In genomic region chr4:11480683-11481082, GRCh38 we compare ENCODE assay signal across 8 cellular contexts. TPM values are rescaled to one million over a fixed set of nuclear protein-coding genes. Genes with fewer than 3 reads are reported as not detected.
DNase-seq lines count a peak whose midpoint lies in the region; ATAC-seq, FAIRE-seq and TF ChIP-seq lines count a peak whose summit lies in the region.

No MANE protein-coding gene starts in this region.

- POLR2A ChIA-PET in HCT116 (lab: Charles Lee) = interaction anchor here (1.0 kb wide), 1 partner anchor 52 kb away, joined by 3 read pairs; the partner anchor contains the start of gene HS3ST1

- H3K4me3 Mint-ChIP-seq in H9 = no peak overlapping the region

- no peak overlapping the region for H2BK5ac ChIP-seq in H9 (ENCODE audit: insufficient read length, low read length)

- no peaks in the 10 kb centered on the region for H3K27me3 ChIP-seq in HCT116 (ENCODE audit: insufficient read depth, low read length)
- H3K27me3 ChIP-seq in H9 (ENCODE audit: insufficient read depth, low read length) = no peaks in the 10 kb centered on the region
- no peaks in the 10 kb centered on the region for H3K27me3 ChIP-seq in uterus
- no peaks in the 10 kb centered on the region for H3K27me3 ChIP-seq in thyroid gland

- H3K4me3 ChIP-seq in HCT116 (replicated peaks in 1 of 2; ENCODE audit: low read depth in 1 of 2, low read length in 2 of 2) = no peak overlapping the region
- no peak overlapping the region for H3K4me3 ChIP-seq in uterus
- H3K4me3 ChIP-seq in thyroid gland (replicated peaks in 1 of 3) = no peak overlapping the region

- no peaks in the 10 kb centered on the region for H3K27me3 Mint-ChIP-seq in H9 (ENCODE audit: low read depth)

- intact Hi-C loops in HCT116 (cut with micrococcal nuclease) (no loop called here), left ventricle myocardium superior (cut with micrococcal nuclease) (no loop called here), uterus (cut with DNase I; ENCODE audit: low total_unique reads) (no loop called here), thyroid gland (cut with DNase I) (no loop called here)

- no peaks in the 10 kb centered on the region for H3K36me3 ChIP-seq in HCT116 (ENCODE audit: control insufficient read depth in 1 of 2, insufficient read depth in 2 of 2, low read length in 2 of 2)
- H3K36me3 ChIP-seq in uterus = no peaks in the 10 kb centered on the region
- H3K36me3 ChIP-seq in thyroid gland = no peaks in the 10 kb centered on the region

- DNase-seq in HCT116 (ENCODE audit: low read depth, low spot score) (no peak), MV-4-11 (lab: John Stamatoyannopoulos, UW) (peak; percentile 99), left ventricle myocardium superior (no peak), HTR-8/SVneo (ENCODE audit: insufficient read length, low spot score) (no peak), H9 (no peak), uterus (no peak), thyroid gland (no peak)

- peaks cover 0 to 2% of the 10 kb centered on the region in 2 experiments; a peak in 1 of 5 replicates for H3K9me3 Mint-ChIP-seq in H9

- no TSS peak for BruUV-seq in HCT116 (replicated peaks; lab: Mats Ljungman, UMichigan)

- no peaks in the 10 kb centered on the region; a peak in 1 of 7 replicates for H3K36me3 Mint-ChIP-seq in H9 (ENCODE audit: insufficient read depth in 1 of 3, low read depth in 3 of 3)

- no peak overlapping the region for H3K23ac ChIP-seq in H9 (ENCODE audit: insufficient read length, low read depth, low read length)

- H3K9ac ChIP-seq in HCT116 (ENCODE audit: low read length) (no peak overlapping the region), H9 (ENCODE audit: extremely low read depth, insufficient read length, low read length) (no peak overlapping the region)

- H3K4me1 ChIP-seq in HCT116 (ENCODE audit: control insufficient read depth in 1 of 2, insufficient read depth in 2 of 2, low read length in 2 of 2) (peaks cover 0 to 21% of the 10 kb centered on the region in 2 experiments; a peak in 2 of 4 replicates), H9 (ENCODE audit: insufficient read depth, low read length) (no peaks in the 10 kb centered on the region), uterus (no peaks in the 10 kb centered on the region), thyroid gland (no peaks in the 10 kb centered on the region)

- no peak overlapping the region for H3K18ac ChIP-seq in H9 (ENCODE audit: insufficient read length, low read depth, low read length)

- RAD21 ChIA-PET in HCT116 (lab: Charles Lee; ENCODE audit: low non-redundant PET in 1 of 2, low total read pairs in 2 of 2, uncharacterized antibody in 2 of 2, unreplicated experiment in 2 of 2) = no interaction called here

- H3K79me1 ChIP-seq in H9 (ENCODE audit: insufficient read depth, low read depth, low read length, poor library complexity, severe bottlenecking) = no peaks in the 10 kb centered on the region

- no peaks in the 10 kb centered on the region for H4K20me1 ChIP-seq in HCT116 (ENCODE audit: insufficient read depth)
- no peaks in the 10 kb centered on the region for H4K20me1 ChIP-seq in H9 (ENCODE audit: control insufficient read depth, insufficient read depth, insufficient read length)

- H3K4me2 ChIP-seq in HCT116 (ENCODE audit: low read length) (peak overlapping the region; percentile 5; the same call in 1 of the 2 replicates), H9 (ENCODE audit: insufficient read depth, insufficient read length, low read length) (no peak overlapping the region)

- ATAC-seq in GM18511 (IDR thresholded peaks at IDR 0.05; ENCODE audit: unreplicated experiment) = peak; percentile 96
- ATAC-seq in HCT116 = no peak
- peak; percentile 73 for ATAC-seq in left ventricle myocardium superior

- no peak overlapping the region for H3K14ac ChIP-seq in H9 (ENCODE audit: insufficient read depth, low read length)

- H4K8ac ChIP-seq in H9 (replicated peaks; ENCODE audit: insufficient read length, low read depth, low read length) = no peak overlapping the region

- peak overlapping the region; percentile 17 for H2AFZ ChIP-seq in HCT116 (ENCODE audit: low read depth, low read length, poor library complexity, severe bottlenecking)
- H2AFZ ChIP-seq in H9 (ENCODE audit: low read length) = no peak overlapping the region

- no peak overlapping the region for H3K27ac Mint-ChIP-seq in H9

- H3T11ph ChIP-seq in H9 (ENCODE audit: low read length) = no peak overlapping the region

- H2BK120ac ChIP-seq in H9 (ENCODE audit: low read depth, low read length, poor library complexity, severe bottlenecking) = no peak overlapping the region

- H4K5ac ChIP-seq in H9 (ENCODE audit: insufficient read length, low read depth, low read length) = no peak overlapping the region

- no peak overlapping the region for H3K27ac ChIP-seq in HCT116 (ENCODE audit: low read depth, low read length)
- no peak overlapping the region for H3K27ac ChIP-seq in H9 (ENCODE audit: insufficient read length, low read depth, low read length)
- H3K27ac ChIP-seq in uterus = no peak overlapping the region
- no peak overlapping the region for H3K27ac ChIP-seq in thyroid gland

- no peak for TF ChIP-seq CTCF in HCT116 (IDR thresholded peaks at IDR 0.05 in 2 of 3, conservative IDR thresholded peaks at IDR 0.05 in 1 of 3; ENCODE audit: borderline replicate concordance in 1 of 3, insufficient read depth in 1 of 3, low read depth in 2 of 3, low read length in 2 of 3)
- TF ChIP-seq CTCF in H9 (conservative IDR thresholded peaks at IDR 0.05) = no peak
- TF ChIP-seq CTCF in uterus (IDR thresholded peaks at IDR 0.05) = no peak
- no peak for TF ChIP-seq CTCF in thyroid gland (IDR thresholded peaks at IDR 0.05)

- H3K79me2 ChIP-seq in HCT116 (ENCODE audit: insufficient read depth, low read length) (no peaks in the 10 kb centered on the region), H9 (ENCODE audit: insufficient read depth, low read length) (no peaks in the 10 kb centered on the region)

- no peak overlapping the region for H2BK15ac ChIP-seq in H9 (ENCODE audit: low read depth, low read length)

- FAIRE-seq in HTR-8/SVneo (lab: Jason Lieb, UNC) = no peak

- no CpG with 5 or more reads among the region's 2 CpGs for WGBS in H9 (ENCODE audit: extremely low coverage, insufficient read length, low lambda C conversion rate)
- 71 to 72% methylated on average over 2 of the region's 2 CpGs for WGBS in thyroid gland, 2 donors

- TF ChIP-seq POLR2A in HCT116 (IDR thresholded peaks at IDR 0.05; ENCODE audit: borderline replicate concordance, extremely low read depth, insufficient read depth, insufficient read length) (no peak), uterus (IDR thresholded peaks at IDR 0.05) (no peak), thyroid gland (IDR thresholded peaks at IDR 0.05) (no peak)

- H3K23me2 ChIP-seq in H9 (ENCODE audit: insufficient read length, low read depth, low read length, poor library complexity, severe bottlenecking) = no peaks in the 10 kb centered on the region

- no peak overlapping the region for H2BK20ac ChIP-seq in H9 (ENCODE audit: low read depth, low read length, poor library complexity, severe bottlenecking)

- H3K56ac ChIP-seq in H9 (ENCODE audit: insufficient read length, low read depth, low read length) = no peak overlapping the region

- no peak overlapping the region for H3K4ac ChIP-seq in H9 (ENCODE audit: low read depth, low read length)

- H3K9me3 ChIP-seq in HCT116 (ENCODE audit: control insufficient read depth in 1 of 2, insufficient read depth in 1 of 2, low read depth in 1 of 2, low read length in 2 of 2) = no peaks in the 10 kb centered on the region
- no peaks in the 10 kb centered on the region for H3K9me3 ChIP-seq in H9 (ENCODE audit: control insufficient read depth, low read depth, low read length)
- H3K9me3 ChIP-seq in uterus = no peaks in the 10 kb centered on the region
- H3K9me3 ChIP-seq in thyroid gland = no peaks in the 10 kb centered on the region

- H2AK5ac ChIP-seq in H9 (ENCODE audit: insufficient read length, low read length) = no peak overlapping the region

- no peak overlapping the region for H2BK12ac ChIP-seq in H9 (ENCODE audit: insufficient read length, low read depth, low read length)

- CTCF ChIA-PET in HCT116 (lab: Charles Lee) = no interaction called here

- H4K91ac ChIP-seq in H9 (ENCODE audit: insufficient read length, low read depth, low read length) = no peak overlapping the region

- no peaks in the 10 kb centered on the region for H3K4me1 Mint-ChIP-seq in H9

- H3K9me2 ChIP-seq in HCT116 (ENCODE audit: insufficient read depth) = no peaks in the 10 kb centered on the region

- no peak for TF ChIP-seq RAD21 in HCT116 (IDR thresholded peaks at IDR 0.05; ENCODE audit: low read depth)

TF ChIP-seq in HCT116, 20 proteins besides CTCF, POLR2A, EP300 and RAD21:
- TF ChIP-seq TCF7L2 (IDR thresholded peaks at IDR 0.05; ENCODE audit: borderline replicate concordance, extremely low read depth, insufficient read depth, insufficient read length) (peak; percentile 33), MAX (IDR thresholded peaks at IDR 0.05) (peak; percentile 38; the same call in 1 of the 2 replicates), ZBTB33 (IDR thresholded peaks at IDR 0.05; ENCODE audit: extremely low read depth, insufficient replicate concordance, low read length) (no peak), JUND (IDR thresholded peaks at IDR 0.05) (0 out of 2 replicates have a peak, but pooled peaks have one; percentile 10), SRF (IDR thresholded peaks at IDR 0.05; ENCODE audit: low read depth) (no peak), ZFX (IDR thresholded peaks at IDR 0.05) (0 out of 2 replicates have a peak, but pooled peaks have one; percentile 18)

RNA-seq across cellular contexts. Expression of gene HS3ST1, which starts 52.0 kb away (rescaled TPM):
- total RNA-seq in HCT116 (2021; ENCODE audit: unreplicated experiment) = 134 TPM
- 108 and 124 TPM in 2 replicates for polyA plus RNA-seq in HCT116 (2012)
- 0.94 TPM for total RNA-seq in left ventricle myocardium superior
- 0.04 and 0.20 TPM in 2 replicates for total RNA-seq in H9 (2021)
- 10 to 100 TPM in 2 of 4 donors, 1 to 10 TPM in 2; 5.0 to 14.1 (median 10.1) TPM for total RNA-seq in uterus
- total RNA-seq in thyroid gland = 10 to 100 TPM in 1 of 4 donors, 1 to 10 TPM in 3; 1.9 to 16.9 (median 2.4) TPM
